In genomic region chr16:29265255-29265853, GRCh38 we compare ENCODE assay signal across 8 cellular contexts.
DNase-seq lines count a peak whose midpoint lies in the region; ATAC-seq and TF ChIP-seq lines count a peak whose summit lies in the region.
"Not testable (repeated sequence)": the region's sequence is repeated elsewhere in the genome, so short reads cannot be mapped to it uniquely, and the experiment has no call there.

No MANE protein-coding gene starts in this region.

- not testable (repeated sequence) for H3K27ac Mint-ChIP-seq in activated T-helper 17 cell treated with anti-CD3 and anti-CD28 coated beads, Interleukin-2, amount 50 U/mL, for 72 hours

- not testable (repeated sequence) for H4K12ac ChIP-seq in trophoblast cell (ENCODE audit: low read depth, low read length)

- not testable (repeated sequence) for H3K14ac ChIP-seq in trophoblast cell (ENCODE audit: low read length)

- H3K27ac ChIP-seq in trophoblast cell (ENCODE audit: low read depth, low read length), result not testable (repeated sequence)
- peak overlapping the region in 1 of 3 donors; percentile 38 for H3K27ac ChIP-seq in thyroid gland

- H3K9me3 Mint-ChIP-seq in activated T-helper 17 cell treated with anti-CD3 and anti-CD28 coated beads, Interleukin-2, amount 50 U/mL, for 72 hours, result not testable (repeated sequence)

- not testable (repeated sequence) for H3K4me1 Mint-ChIP-seq in activated T-helper 17 cell treated with anti-CD3 and anti-CD28 coated beads, Interleukin-2, amount 50 U/mL, for 72 hours

- not testable (repeated sequence) for H2AK5ac ChIP-seq in trophoblast cell (ENCODE audit: low read length)

- not testable (repeated sequence) for H2AFZ ChIP-seq in trophoblast cell (ENCODE audit: insufficient read depth, low read length, poor library complexity)

- H3K9me3 ChIP-seq in trophoblast cell (ENCODE audit: insufficient read depth, low read depth, low read length); thyroid gland: not testable (repeated sequence)

- intact Hi-C loops in thyroid gland (cut with DNase I), result not testable (repeated sequence)

- not testable (repeated sequence) for H3K4me3 ChIP-seq in trophoblast cell (ENCODE audit: low read depth, low read length); thyroid gland (replicated peaks in 1 of 3)

- H3K4me3 Mint-ChIP-seq in activated T-helper 17 cell treated with anti-CD3 and anti-CD28 coated beads, Interleukin-2, amount 50 U/mL, for 72 hours, result not testable (repeated sequence)

- H2BK5ac ChIP-seq in trophoblast cell (ENCODE audit: low read depth, low read length, poor library complexity), result not testable (repeated sequence)

- not testable (repeated sequence) for H3K9ac ChIP-seq in trophoblast cell (ENCODE audit: low read length)

- H3K79me2 ChIP-seq in trophoblast cell (ENCODE audit: control insufficient read depth, insufficient read depth, low read length, poor library complexity), result not testable (repeated sequence)

- not testable (repeated sequence) for TF ChIP-seq CTCF in thyroid gland (IDR thresholded peaks at IDR 0.05)

- not testable (repeated sequence) for H3K36me3 ChIP-seq in trophoblast cell (ENCODE audit: control insufficient read depth in 1 of 2, insufficient read depth in 2 of 2, low read length in 2 of 2); thyroid gland

- not testable (repeated sequence) for H3K23ac ChIP-seq in trophoblast cell (ENCODE audit: low read length)

- not testable (repeated sequence) for H2BK120ac ChIP-seq in trophoblast cell (ENCODE audit: insufficient read depth, low read length, poor library complexity)

- DNase-seq in DMS53 (lab: John Stamatoyannopoulos, UW) (peak; percentile 82), HT1080 (ENCODE audit: low read depth) (peak; percentile 95), RPMI7951 (ENCODE audit: low read depth) (peak; percentile 97), epidermal melanocyte (ENCODE audit: insufficient read length, low spot score) (peak; percentile 57), islet precursor cell (peak; percentile 91), trophoblast cell (peak; percentile 54 to 61), thyroid gland (peak; percentile 72 to 80)

- peak; percentile 98 for ATAC-seq in activated T-helper 17 cell treated with anti-CD3 and anti-CD28 coated beads, Interleukin-2, amount 50 U/mL, for 72 hours (replicated peaks)

- not testable (repeated sequence) for H4K8ac ChIP-seq in trophoblast cell (ENCODE audit: low read depth, low read length)

- H3K79me1 ChIP-seq in trophoblast cell (ENCODE audit: low read length), result not testable (repeated sequence)

- TF ChIP-seq POLR2A in thyroid gland (IDR thresholded peaks at IDR 0.05), result not testable (repeated sequence)

- H3K18ac ChIP-seq in trophoblast cell (ENCODE audit: low read length), result not testable (repeated sequence)

- not testable (repeated sequence) for H3K4me2 ChIP-seq in trophoblast cell (ENCODE audit: low read length)

- WGBS in trophoblast cell (ENCODE audit: extremely low coverage, insufficient coverage, insufficient read length), result no CpG with 5 or more reads among the region's 9 CpGs
- WGBS in thyroid gland, 2 donors, result 37 to 47% methylated on average over 7 of the region's 9 CpGs

- H3K27me3 Mint-ChIP-seq in activated T-helper 17 cell treated with anti-CD3 and anti-CD28 coated beads, Interleukin-2, amount 50 U/mL, for 72 hours, result not testable (repeated sequence)

- not testable (repeated sequence) for H4K91ac ChIP-seq in trophoblast cell (ENCODE audit: low read depth, low read length)

- H2BK12ac ChIP-seq in trophoblast cell (ENCODE audit: low read length), result not testable (repeated sequence)

- H3K4me1 ChIP-seq in trophoblast cell (ENCODE audit: control insufficient read depth in 1 of 2, insufficient read depth in 2 of 2, low read length in 2 of 2) (peaks cover 7 to 14% of the 10 kb centered on the region in 2 experiments), thyroid gland (peaks cover 0 to 18% of the 10 kb centered on the region in 2 donors)

- H3K27me3 ChIP-seq in trophoblast cell (ENCODE audit: insufficient read depth, low read length); thyroid gland: not testable (repeated sequence)

- H3K4ac ChIP-seq in trophoblast cell (ENCODE audit: low read depth, low read length), result not testable (repeated sequence)

- not testable (repeated sequence) for H3K36me3 Mint-ChIP-seq in activated T-helper 17 cell treated with anti-CD3 and anti-CD28 coated beads, Interleukin-2, amount 50 U/mL, for 72 hours (ENCODE audit: low read depth)
